11 cellular contexts compared by ENCODE assay signal in the genomic region with DNA sequence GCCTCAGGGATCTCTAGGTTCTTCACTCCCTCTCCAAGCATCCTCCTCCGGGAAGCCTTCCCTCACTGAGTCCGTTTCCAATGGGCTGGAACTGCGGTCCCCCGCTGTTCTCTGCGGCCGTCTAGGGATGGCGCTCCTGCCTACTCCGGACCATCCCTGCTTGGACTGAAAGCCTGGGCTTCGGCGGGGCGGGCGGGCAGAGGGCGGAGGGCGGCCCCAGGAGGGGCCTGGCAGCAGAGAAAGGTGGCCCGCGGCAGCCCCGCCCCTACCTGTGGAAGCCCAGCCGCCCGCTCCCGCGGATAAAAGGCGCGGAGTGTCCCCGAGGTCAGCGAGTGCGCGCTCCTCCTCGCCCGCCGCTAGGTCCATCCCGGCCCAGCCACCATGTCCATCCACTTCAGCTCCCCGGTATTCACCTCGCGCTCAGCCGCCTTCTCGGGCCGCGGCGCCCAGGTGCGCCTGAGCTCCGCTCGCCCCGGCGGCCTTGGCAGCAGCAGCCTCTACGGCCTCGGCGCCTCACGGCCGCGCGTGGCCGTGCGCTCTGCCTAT. TPM values are rescaled to one million over a fixed set of nuclear protein-coding genes. Genes with fewer than 3 reads are reported as not detected.
DNase-seq lines count a peak whose midpoint lies in the region; ATAC-seq and TF ChIP-seq lines count a peak whose summit lies in the region.
"Had no signal": no experiment of that assay in that cellular context is flagged by ENCODE, and none has a peak within 500 bp of the region (broad histone marks: within the 10 kb centered on the region; RNA-seq: fewer than 3 reads in every experiment).

A gene (plus strand): TSS at position 328 of the 546 bp plus-strand sequence. CDS start 54 bp downstream, at position 382.

- TF ChIP-seq POLR2A in IMR-90 (IDR thresholded peaks at IDR 0.05; ENCODE audit: low read depth, low read length): no peak

- WGBS in IMR-90 (ENCODE audit: extremely low coverage in 2 of 2, insufficient read length in 1 of 2), 2 experiments: 35% methylated on average over 14 of the region's 53 CpGs; no CpG with 5 or more reads in 1 of the 2 experiments
- WGBS in mesendoderm (ENCODE audit: extremely low coverage, insufficient coverage, low lambda C conversion rate): no CpG with 5 or more reads among the region's 53 CpGs

- TF ChIP-seq RAD21 in IMR-90 (IDR thresholded peaks at IDR 0.05; ENCODE audit: low read length): no peak

- no peak for TF ChIP-seq CTCF in IMR-90 (conservative IDR thresholded peaks at IDR 0.05; ENCODE audit: low read depth, low read length)

- peak within 1 kb of the TSS; percentile 99 for H4K91ac ChIP-seq in IMR-90 (ENCODE audit: insufficient read depth, low read depth, low read length)

- H2BK5ac ChIP-seq in IMR-90 (ENCODE audit: low read depth, low read length, poor library complexity, severe bottlenecking) (peak within 1 kb of the TSS; percentile 82), mesendoderm (ENCODE audit: low read length) (no peak within 1 kb of the TSS)

- H3K36me3 ChIP-seq in IMR-90 (ENCODE audit: control insufficient read depth, insufficient read depth, low read length) (no peaks in the 10 kb centered on the region), mesendoderm (ENCODE audit: control insufficient read depth, insufficient read depth, low read length) (no peaks in the 10 kb centered on the region), Karpas-422 (ENCODE audit: insufficient read depth, low read length) (no peaks in the 10 kb centered on the region)

- H3K56ac ChIP-seq in IMR-90 (ENCODE audit: extremely low read depth, insufficient read depth, low read length) (no peak within 1 kb of the TSS), mesendoderm (ENCODE audit: low read length) (peak within 1 kb of the TSS; percentile 42)

- POLR2A ChIA-PET in IMR-90 (lab: Charles Lee; ENCODE audit: unreplicated experiment): no interaction called here

- peak within 1 kb of the TSS; percentile 90 for H2AK9ac ChIP-seq in IMR-90 (replicated peaks; ENCODE audit: low read depth, low read length, poor library complexity)

- H3K9me3 ChIP-seq in IMR-90 (ENCODE audit: control insufficient read depth, insufficient read depth, low read length) (no peaks in the 10 kb centered on the region), Karpas-422 (ENCODE audit: low read length) (no peaks in the 10 kb centered on the region)

- H4K8ac ChIP-seq in IMR-90 (ENCODE audit: low read depth in 2 of 2, low read length in 2 of 2) (peak within 1 kb of the TSS; percentile 81 to 88), mesendoderm (ENCODE audit: low read depth, low read length) (no peak within 1 kb of the TSS)

- H2AFZ ChIP-seq in IMR-90 (replicated peaks; ENCODE audit: low read length, poor library complexity): peak within 1 kb of the TSS; percentile 59
- H2AFZ ChIP-seq in Karpas-422 (ENCODE audit: low read length): no peak within 1 kb of the TSS

- peak within 1 kb of the TSS; percentile 97 for H2BK20ac ChIP-seq in IMR-90 (ENCODE audit: low read depth, low read length)

- DNase-seq in A172 (ENCODE audit: low spot score) (no peak), IMR-90 (no peak), mesendoderm (peak; percentile 37), AML-193 (lab: John Stamatoyannopoulos, UW) (no peak), cortex of kidney (lab: John Stamatoyannopoulos, UW) (no peak), Karpas-422 (no peak)
- DNase-seq in stimulated activated CD8-positive, alpha-beta memory T cell treated with anti-CD3 and anti-CD28 coated beads, Interleukin-4, amount 100 ng/mL, for 48 hours: no peak
- DNase-seq: NCI-H1092 treated with DMSO at 0.1 percent for 48 hours had no signal

- peak within 1 kb of the TSS; percentile 99 for H3K4ac ChIP-seq in IMR-90 (ENCODE audit: low read depth, low read length)
- no peak within 1 kb of the TSS for H3K4ac ChIP-seq in mesendoderm (ENCODE audit: low read depth, low read length)

- H3K4me2 ChIP-seq in IMR-90 (ENCODE audit: low read depth, low read length) (no peak within 1 kb of the TSS), mesendoderm (ENCODE audit: low read length) (peak within 1 kb of the TSS; percentile 50), Karpas-422 (ENCODE audit: low read depth, low read length, poor library complexity, severe bottlenecking) (no peak within 1 kb of the TSS)

- H2BK15ac ChIP-seq in IMR-90 (ENCODE audit: low read depth, low read length): peak within 1 kb of the TSS; percentile 98; the same call in 2 of the 3 replicates
- no peak within 1 kb of the TSS for H2BK15ac ChIP-seq in mesendoderm (replicated peaks; ENCODE audit: low read depth)

- H3K18ac ChIP-seq in IMR-90 (ENCODE audit: low read depth, low read length) (0 out of 2 replicates have a peak within 1 kb of the TSS, but pooled peaks have one; percentile 30), mesendoderm (ENCODE audit: low read length) (no peak within 1 kb of the TSS)

- H2BK120ac ChIP-seq in IMR-90 (ENCODE audit: low read depth, low read length) (peak within 1 kb of the TSS; percentile 100), mesendoderm (ENCODE audit: low read depth, low read length) (no peak within 1 kb of the TSS)

- dilution Hi-C loops in IMR-90 (cut with HindIII; ENCODE audit: low sequenced_read_pairs, unreplicated experiment): no loop called here

- peaks cover 0 to 17% of the 10 kb centered on the region in 2 experiments; a peak in 2 of 4 replicates for H3K79me1 ChIP-seq in IMR-90 (ENCODE audit: low read depth in 1 of 2, low read length in 2 of 2)
- H3K79me1 ChIP-seq in mesendoderm (ENCODE audit: low read length): no peaks in the 10 kb centered on the region

- no peak for ATAC-seq in IMR-90 (ENCODE audit: low read depth)

- CTCF ChIA-PET in IMR-90 (lab: Yijun Ruan, JAX): no interaction called here

- intact Hi-C loops in IMR-90 (cut with micrococcal nuclease): loop anchor here (5.0 kb wide), 1 partner anchor 44 kb away; no protein-coding TSS in a partner anchor

- H3K4me1 ChIP-seq in IMR-90 (ENCODE audit: control insufficient read depth, insufficient read depth, low read length): peaks cover 23% of the 10 kb centered on the region
- H3K4me1 ChIP-seq in mesendoderm (ENCODE audit: control insufficient read depth, low read depth, low read length): no peaks in the 10 kb centered on the region
- H3K4me1 ChIP-seq in Karpas-422 (ENCODE audit: low read length): no peaks in the 10 kb centered on the region

- H3K27ac ChIP-seq in IMR-90 (ENCODE audit: insufficient read depth, low read length) (no peak within 1 kb of the TSS), mesendoderm (ENCODE audit: low read depth, low read length) (no peak within 1 kb of the TSS), Karpas-422 (ENCODE audit: low read length) (no peak within 1 kb of the TSS)

- H3K9ac ChIP-seq in IMR-90 (ENCODE audit: low read depth, low read length): no peak within 1 kb of the TSS
- peak within 1 kb of the TSS; percentile 9 for H3K9ac ChIP-seq in mesendoderm (ENCODE audit: low read length)
- no peak within 1 kb of the TSS for H3K9ac ChIP-seq in Karpas-422 (ENCODE audit: low read length)

- H2AK5ac ChIP-seq in IMR-90 (ENCODE audit: low read depth, low read length) (peak within 1 kb of the TSS; percentile 98), mesendoderm (ENCODE audit: low read length) (no peak within 1 kb of the TSS)

- no peak within 1 kb of the TSS for H3K4me3 ChIP-seq in IMR-90 (ENCODE audit: insufficient read depth, low read depth, low read length)
- no peak within 1 kb of the TSS for H3K4me3 ChIP-seq in mesendoderm (ENCODE audit: low read length)
- no peak within 1 kb of the TSS for H3K4me3 ChIP-seq in Karpas-422 (ENCODE audit: low read length)

- no peaks in the 10 kb centered on the region for H3K79me2 ChIP-seq in mesendoderm (ENCODE audit: control insufficient read depth, insufficient read depth, low read length)
- no peaks in the 10 kb centered on the region for H3K79me2 ChIP-seq in Karpas-422 (ENCODE audit: low read length)

- H3K27me3 ChIP-seq in IMR-90 (ENCODE audit: control insufficient read depth, insufficient read depth, low read length) (no peaks in the 10 kb centered on the region), mesendoderm (ENCODE audit: insufficient read depth, low read length, poor library complexity) (peaks cover 3% of the 10 kb centered on the region), Karpas-422 (ENCODE audit: low read length) (no peaks in the 10 kb centered on the region)

- peak within 1 kb of the TSS; percentile 97 for H3K14ac ChIP-seq in IMR-90 (replicated peaks; ENCODE audit: low read depth, low read length)

- H4K5ac ChIP-seq in IMR-90 (ENCODE audit: low read depth, low read length): 0 out of 2 replicates have a peak within 1 kb of the TSS, but pooled peaks have one; percentile 16
- H4K5ac ChIP-seq in mesendoderm (ENCODE audit: low read length): no peak within 1 kb of the TSS

- in situ Hi-C loops in IMR-90 (cut with MboI; ENCODE audit: low sequenced_read_pairs) (no loop called here), endometrial microvascular endothelial cells (cut with HindIII; ENCODE audit: inconsistent ontology term, low pct_unique_long_range_greater_than_20kb, low sequenced_read_pairs) (no loop called here)

- H3K23ac ChIP-seq in IMR-90 (ENCODE audit: low read depth, low read length) (peak within 1 kb of the TSS; percentile 99; the same call in 1 of the 2 replicates), mesendoderm (ENCODE audit: low read length) (no peak within 1 kb of the TSS)

- BruUV-seq in IMR-90 (replicated peaks; lab: Mats Ljungman, UMichigan): no TSS peak

- no peaks in the 10 kb centered on the region for H3K9me2 ChIP-seq in Karpas-422 (replicated peaks; ENCODE audit: insufficient read depth, low read length)

- H4K20me1 ChIP-seq in IMR-90 (ENCODE audit: insufficient read depth, low read length): no peaks in the 10 kb centered on the region
- no peaks in the 10 kb centered on the region for H4K20me1 ChIP-seq in Karpas-422 (ENCODE audit: insufficient read depth, low read depth, low read length)

- H3K9me1 ChIP-seq in IMR-90 (ENCODE audit: insufficient read depth, low read length): peaks cover 29% of the 10 kb centered on the region

TF ChIP-seq in IMR-90, 13 proteins besides CTCF, POLR2A, EP300 and RAD21 (continues in another document):
- TF ChIP-seq CHD1 (IDR thresholded peaks at IDR 0.05; ENCODE audit: low read depth, low read length): no peak
- TF ChIP-seq MAFK (IDR thresholded peaks at IDR 0.05; ENCODE audit: low read depth, low read length): no peak
- TF ChIP-seq CEBPB (IDR thresholded peaks at IDR 0.05; ENCODE audit: low read depth, low read length): no peak

RNA-seq across cellular contexts. Expression of the gene that starts here (rescaled TPM):
- total RNA-seq in A172 (2014; rRNA removed; shearing (Covaris generic)): 13.8 and 16.1 TPM in 2 replicates
- total RNA-seq in IMR-90 (2012; rRNA removed) (0.54 and 1.4 TPM in 2 replicates), endometrial microvascular endothelial cells (ENCODE audit: inconsistent ontology term) (495 TPM)
- 1.4 and 1.7 TPM in 2 replicates for polyA plus RNA-seq in IMR-90 (2012; rRNA removed)
- polyA plus RNA-seq in IMR-90 (2012; cell fraction: cytosol; rRNA removed): 2.5 and 3.4 TPM in 2 replicates
- 0.60 and 1.7 TPM in 2 replicates for polyA plus RNA-seq in IMR-90 (2012; cell fraction: nucleus; rRNA removed; ENCODE audit: low replicate concordance)
- polyA plus RNA-seq in mesendoderm (2013, experiment 1 of 2): 0.83 TPM
- polyA plus RNA-seq in mesendoderm (2013, experiment 2 of 2): 0.88 TPM
- total RNA-seq in Karpas-422 (2014; rRNA removed; shearing (Covaris generic); ENCODE audit: low replicate concordance): not detected in 2 replicates
- total RNA-seq: SK-MEL-5, temporal lobe had no signal

Comparison
In these comparisons a context has a peak if more than half of its experiments do, and no peak if none do; other contexts are left out.
1. RNA of the gene that starts here (total RNA-seq): 495 TPM in endometrial microvascular endothelial cells (single experiment); 13.8 to 16.1 TPM in A172, 0.54 to 1.4 TPM in IMR-90 and not detected in Karpas-422; every median in the first group is over 10 times any median in the second.